In genomic region chr18:77590928-77591327, GRCh38 we compare ENCODE assay signal across 25 cellular contexts.
"Had no signal": no experiment of that assay in that cellular context is flagged by ENCODE, and none has a peak within 500 bp of the region (broad histone marks: within the 10 kb centered on the region; RNA-seq: fewer than 3 reads in every experiment).

No MANE protein-coding gene starts in this region.

- H3K9me3 Mint-ChIP-seq: activated CD4-positive, alpha-beta memory T cell treated with anti-CD3 and anti-CD28 coated beads, Interleukin-2, amount 10 ng/mL, durations not matched to agents 7 days and 5 days; activated CD4-positive, alpha-beta T cell treated with anti-CD3 and anti-CD28 coated beads, Interleukin-2, amount 10 ng/mL, durations not matched to agents 7 days and 5 days; activated T-cell treated with anti-CD3 and anti-CD28 coated beads, Interleukin-2, amount 50 U/mL, for 24 hours; activated T-cell treated with anti-CD3 and anti-CD28 coated beads, Interleukin-2, amount 50 U/mL, for 72 hours; central memory CD8-positive, alpha-beta T cell; dendritic cell treated with granulocyte-macrophage colony-stimulating factor and Interleukin-4, amounts not matched to agents 40 ng/mL and 50 ng/mL, for 4 days; endodermal cell had no signal

- H3K36me3 Mint-ChIP-seq: activated naive CD8-positive, alpha-beta T cell had no signal

- H3K27me3 Mint-ChIP-seq: activated CD4-positive, alpha-beta memory T cell treated with anti-CD3 and anti-CD28 coated beads, Interleukin-2, amount 10 ng/mL, durations not matched to agents 7 days and 5 days; dendritic cell treated with granulocyte-macrophage colony-stimulating factor and Interleukin-4, amounts not matched to agents 40 ng/mL and 50 ng/mL, for 4 days had no signal

- H3K27ac Mint-ChIP-seq: activated CD4-positive, alpha-beta memory T cell treated with anti-CD3 and anti-CD28 coated beads, Interleukin-2, amount 10 ng/mL, durations not matched to agents 7 days and 5 days; activated CD4-positive, alpha-beta T cell treated with anti-CD3 and anti-CD28 coated beads, Interleukin-2, amount 10 ng/mL, durations not matched to agents 7 days and 5 days; activated naive CD8-positive, alpha-beta T cell; activated T-cell treated with anti-CD3 and anti-CD28 coated beads, Interleukin-2, amount 50 U/mL, for 24 hours; activated T-cell treated with anti-CD3 and anti-CD28 coated beads, Interleukin-2, amount 50 U/mL, for 72 hours; dendritic cell treated with granulocyte-macrophage colony-stimulating factor and Interleukin-4, amounts not matched to agents 40 ng/mL and 50 ng/mL, for 4 days; endodermal cell had no signal

- DNase-seq: activated CD4-positive, alpha-beta memory T cell treated with anti-CD3 and anti-CD28 coated beads, Interleukin-2, amount 10 ng/mL, durations not matched to agents 7 days and 5 days; activated CD4-positive, alpha-beta T cell treated with anti-CD3 and anti-CD28 coated beads for 1 hour; activated CD4-positive, alpha-beta T cell treated with anti-CD3 and anti-CD28 coated beads for 4 hours; activated CD4-positive, alpha-beta T cell treated with anti-CD3 and anti-CD28 coated beads, Interleukin-2, amount 10 ng/mL, durations not matched to agents 7 days and 5 days; activated CD4-positive, alpha-beta T cell treated with anti-CD3 and anti-CD28 coated beads, Interleukin-2, amount 50 U/mL, for 4 hours; activated CD8-positive, alpha-beta memory T cell treated with anti-CD3 and anti-CD28 coated beads, Interleukin-2, amount 50 U/mL, for 48 hours; activated gamma-delta T cell treated with Interleukin-2 at 50 U/mL for 16 hours; activated naive CD4-positive, alpha-beta T cell treated with anti-CD3 and anti-CD28 coated beads, Interleukin-2, amount 50 U/mL, for 16 hours; activated naive CD4-positive, alpha-beta T cell treated with Interleukin-2 at 50 U/mL for 16 hours; activated T-cell treated with anti-CD3 and anti-CD28 coated beads for 4 hours; activated T-cell treated with anti-CD3 and anti-CD28 coated beads, Interleukin-2, amount 50 U/mL, for 24 hours; activated T-cell treated with anti-CD3 and anti-CD28 coated beads, Interleukin-2, amount 50 U/mL, for 72 hours; amniotic stem cell; brain microvascular endothelial cell; effector memory CD4-positive, alpha-beta T cell; endodermal cell; foreskin fibroblast; head of caudate nucleus; T-helper 2 cell had no signal

- H3K4me3 Mint-ChIP-seq: activated CD4-positive, alpha-beta memory T cell treated with anti-CD3 and anti-CD28 coated beads, Interleukin-2, amount 10 ng/mL, durations not matched to agents 7 days and 5 days; activated CD4-positive, alpha-beta T cell treated with anti-CD3 and anti-CD28 coated beads, Interleukin-2, amount 10 ng/mL, durations not matched to agents 7 days and 5 days; activated naive CD8-positive, alpha-beta T cell; activated T-cell treated with anti-CD3 and anti-CD28 coated beads, Interleukin-2, amount 50 U/mL, for 24 hours; activated T-cell treated with anti-CD3 and anti-CD28 coated beads, Interleukin-2, amount 50 U/mL, for 72 hours; central memory CD8-positive, alpha-beta T cell; dendritic cell treated with granulocyte-macrophage colony-stimulating factor and Interleukin-4, amounts not matched to agents 40 ng/mL and 50 ng/mL, for 4 days; endodermal cell had no signal

- H3K36me3 ChIP-seq: brain microvascular endothelial cell had no signal

- H3K27me3 ChIP-seq: brain microvascular endothelial cell had no signal

- H3K4me1 Mint-ChIP-seq: activated CD4-positive, alpha-beta memory T cell treated with anti-CD3 and anti-CD28 coated beads, Interleukin-2, amount 10 ng/mL, durations not matched to agents 7 days and 5 days; activated CD4-positive, alpha-beta T cell treated with anti-CD3 and anti-CD28 coated beads, Interleukin-2, amount 10 ng/mL, durations not matched to agents 7 days and 5 days; central memory CD8-positive, alpha-beta T cell; endodermal cell had no signal

- ATAC-seq: activated T-cell treated with anti-CD3 and anti-CD28 coated beads, Interleukin-2, amount 50 U/mL, for 72 hours; esophagus mucosa had no signal

- H3K27ac ChIP-seq: brain microvascular endothelial cell, coronary artery, dorsolateral prefrontal cortex had no signal

- H3K4me3 ChIP-seq: coronary artery, dorsolateral prefrontal cortex had no signal
